Comparison of ENCODE assay signal across 11 cellular contexts in the genomic region with DNA sequence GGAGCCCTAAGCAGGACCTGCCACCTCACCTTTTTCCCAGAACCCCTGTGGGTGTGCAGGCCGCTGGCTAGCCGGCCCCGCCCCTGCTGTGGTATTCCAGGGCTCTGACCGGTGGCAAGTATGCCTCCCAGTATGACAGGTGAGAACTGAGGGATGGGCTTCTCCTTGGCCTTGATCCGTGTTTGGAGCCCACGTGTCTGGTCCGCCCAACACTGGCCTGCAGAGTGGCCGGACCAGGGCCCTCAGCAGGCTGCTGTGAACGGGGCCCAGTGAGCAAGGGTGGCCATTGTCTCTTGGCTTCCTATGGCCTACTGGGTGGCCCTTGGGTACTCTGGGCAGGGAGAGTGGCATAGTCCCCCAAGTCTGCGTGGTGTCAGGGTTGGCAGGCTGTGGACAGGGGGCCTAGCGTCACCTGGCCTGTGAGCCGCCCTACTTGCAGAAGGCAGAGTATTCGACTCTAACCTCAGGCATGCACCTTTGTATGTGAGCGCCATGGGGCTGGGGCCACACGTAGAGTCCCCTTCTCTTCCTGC. TPM values are rescaled to one million over a fixed set of nuclear protein-coding genes. Genes with fewer than 3 reads are reported as not detected.
A peak's percentile ranks its signal among the peaks of the same experiment; 100 is the strongest.
DNase-seq lines count a peak whose midpoint lies in the region; ATAC-seq, FAIRE-seq and TF ChIP-seq lines count a peak whose summit lies in the region.
"Had no signal": no experiment of that assay in that cellular context is flagged by ENCODE, and none has a peak within 500 bp of the region (broad histone marks: within the 10 kb centered on the region; RNA-seq: fewer than 3 reads in every experiment).

No MANE protein-coding gene starts in this region.

- H3K4me3 Mint-ChIP-seq in activated T-cell treated with anti-CD3 and anti-CD28 coated beads, Interleukin-2, amount 50 U/mL, for 24 hours = peak overlapping the region; percentile 82
- H3K4me3 Mint-ChIP-seq in activated T-helper 2 cell treated with anti-CD3 and anti-CD28 coated beads, Interferon-gamma antibody, Interleukin-2, Interleukin-4, amounts not matched to agents 10 μg/mL and 5 μg/mL and 100 μg/mL, durations not matched to agents 14 hours and 24 hours and 36 hours (ENCODE audit: low read depth) = peak overlapping the region; percentile 51

- no peaks in the 10 kb centered on the region; the same call in 1 of the 2 replicates for H4K20me1 ChIP-seq in HepG2 (ENCODE audit: insufficient read depth, low read length)

- H3K4me3 ChIP-seq in HepG2 (replicated peaks in 1 of 3; ENCODE audit: insufficient read depth in 1 of 3, low read depth in 2 of 3, low read length in 3 of 3) (peak overlapping the region in 1 of 3 experiments; percentile 79; a peak in 1 of 6 replicates), tibial artery (peak overlapping the region in 1 of 2 donors; percentile 69)

- H3K9ac ChIP-seq in HepG2 (ENCODE audit: insufficient read depth, low read depth, low read length) = peak overlapping the region; percentile 77; the same call in 1 of the 2 replicates

- no peak overlapping the region for H2AFZ ChIP-seq in HepG2 (ENCODE audit: low read length)

- H3K27me3 Mint-ChIP-seq in activated T-cell treated with anti-CD3 and anti-CD28 coated beads, Interleukin-2, amount 50 U/mL, for 24 hours = no peaks in the 10 kb centered on the region
- no peaks in the 10 kb centered on the region for H3K27me3 Mint-ChIP-seq in activated T-helper 2 cell treated with anti-CD3 and anti-CD28 coated beads, Interferon-gamma antibody, Interleukin-2, Interleukin-4, amounts not matched to agents 10 μg/mL and 5 μg/mL and 100 μg/mL, durations not matched to agents 14 hours and 24 hours and 36 hours (ENCODE audit: low read depth)

- H3K27ac Mint-ChIP-seq in activated T-cell treated with anti-CD3 and anti-CD28 coated beads, Interleukin-2, amount 50 U/mL, for 24 hours = no peak overlapping the region
- H3K27ac Mint-ChIP-seq in activated T-helper 2 cell treated with anti-CD3 and anti-CD28 coated beads, Interferon-gamma antibody, Interleukin-2, Interleukin-4, amounts not matched to agents 10 μg/mL and 5 μg/mL and 100 μg/mL, durations not matched to agents 14 hours and 24 hours and 36 hours = no peak overlapping the region

- no peak for TF ChIP-seq RAD21 in HepG2 (CRISPR knock-in tag; IDR thresholded peaks at IDR 0.05)

- POLR2A ChIA-PET in HepG2 (lab: Yijun Ruan, JAX) = interaction anchor here (4.0 kb wide), 1 partner anchor 10 kb away, joined by 42 read pairs; no protein-coding TSS in a partner anchor

- H3K4me1 Mint-ChIP-seq in activated T-cell treated with anti-CD3 and anti-CD28 coated beads, Interleukin-2, amount 50 U/mL, for 24 hours (ENCODE audit: low read depth) = peaks cover 50% of the 10 kb centered on the region
- H3K4me1 Mint-ChIP-seq in activated T-helper 2 cell treated with anti-CD3 and anti-CD28 coated beads, Interferon-gamma antibody, Interleukin-2, Interleukin-4, amounts not matched to agents 10 μg/mL and 5 μg/mL and 100 μg/mL, durations not matched to agents 14 hours and 24 hours and 36 hours (ENCODE audit: low read depth) = peaks cover 29% of the 10 kb centered on the region

- no peak for ATAC-seq in HepG2

- no peak for FAIRE-seq in HepG2 (lab: Jason Lieb, UNC)
- FAIRE-seq: islet of Langerhans had no signal

- peaks cover 22% of the 10 kb centered on the region for H3K79me2 ChIP-seq in HepG2 (ENCODE audit: insufficient read depth, low read length)

- no peak overlapping the region for H3K27ac ChIP-seq in HepG2 (ENCODE audit: extremely low read length, insufficient read depth, low read length)
- H3K27ac ChIP-seq in tibial artery = peak overlapping the region in 1 of 2 donors; percentile 85

- CTCF ChIA-PET in HepG2 (lab: Yijun Ruan, JAX; ENCODE audit: low intra/inter-chr PET ratio, low total read pairs) = no interaction called here

- in situ Hi-C loops in HepG2 (cut with HindIII; ENCODE audit: extremely low pct_ligation_motif_present, low pct_unique_long_range_greater_than_20kb) = loop anchor here (25.0 kb wide), 1 partner anchor 642 kb away; no protein-coding TSS in a partner anchor

- H3K36me3 ChIP-seq in HepG2 (replicated peaks in 1 of 2; ENCODE audit: control insufficient read depth in 1 of 2, insufficient read depth in 2 of 2, low read length in 2 of 2) = peaks cover 0 to 8% of the 10 kb centered on the region in 2 experiments; a peak in 3 of 5 replicates
- peaks cover 3 to 41% (median 24%) of the 10 kb centered on the region in 3 donors for H3K36me3 ChIP-seq in tibial artery

- DNase-seq in activated T-cell treated with anti-CD3 and anti-CD28 coated beads, Interleukin-2, amount 50 U/mL, for 24 hours = no peak
- no peak for DNase-seq in activated T-cell treated with anti-CD3 and anti-CD28 coated beads, Interleukin-2, amount 50 U/mL, for 48 hours
- DNase-seq in activated T-helper 2 cell treated with anti-CD3 and anti-CD28 coated beads, Interferon-gamma antibody, Interleukin-2, Interleukin-4, amounts not matched to agents 10 μg/mL and 5 μg/mL and 100 μg/mL, durations not matched to agents 14 hours and 24 hours and 36 hours (ENCODE audit: low spot score) = no peak
- DNase-seq in HepG2 (ENCODE audit: low spot score) (no peak), tibial artery (peak; percentile 17 to 62), NK-92 (lab: John Stamatoyannopoulos, UW; ENCODE audit: unreplicated experiment) (no peak), 8988T (no peak), NCI-H128 (lab: John Stamatoyannopoulos, UW; ENCODE audit: unreplicated experiment) (no peak)
- DNase-seq: cortex of kidney, NCI-H1105 had no signal

- H3K9me3 ChIP-seq in HepG2 (ENCODE audit: low read length) (no peaks in the 10 kb centered on the region), tibial artery (no peaks in the 10 kb centered on the region)

- WGBS in HepG2 (ENCODE audit: low lambda C conversion rate) = 96% methylated on average over 8 of the region's 15 CpGs

- no peak for TF ChIP-seq EP300 in HepG2 (IDR thresholded peaks at IDR 0.05; ENCODE audit: low read depth in 2 of 2, low read length in 2 of 2)
- no peak for TF ChIP-seq EP300 in HepG2 (CRISPR knock-in tag; IDR thresholded peaks at IDR 0.05; ENCODE audit: borderline replicate concordance)

- peak overlapping the region; percentile 90 for H3K4me2 ChIP-seq in HepG2 (ENCODE audit: low read depth, low read length)

- no peak for TF ChIP-seq POLR2A in HepG2 (IDR thresholded peaks at IDR 0.05; ENCODE audit: insufficient read depth in 1 of 2, low read depth in 2 of 2, low read length in 2 of 2)

- intact Hi-C loops in activated T-helper 2 cell treated with anti-CD3 and anti-CD28 coated beads, Interferon-gamma antibody, Interleukin-2, Interleukin-4, amounts not matched to agents 10 μg/mL and 5 μg/mL and 100 μg/mL, durations not matched to agents 14 hours and 24 hours and 36 hours (cut with micrococcal nuclease) = loop anchor here (10.0 kb wide), 1 partner anchor 585 kb away; a partner anchor contains a TSS
- intact Hi-C loops in HepG2 (cut with micrococcal nuclease; ENCODE audit: unreplicated experiment) (no loop called here), tibial artery (cut with DNase I; ENCODE audit: low total_unique reads) (loop anchor here (10.0 kb wide), 2 partner anchors 135 to 335 kb away; a partner anchor contains a TSS)

- H3K36me3 Mint-ChIP-seq in activated T-cell treated with anti-CD3 and anti-CD28 coated beads, Interleukin-2, amount 50 U/mL, for 24 hours (ENCODE audit: low read depth) = peaks cover 45% of the 10 kb centered on the region
- peaks cover 9% of the 10 kb centered on the region for H3K36me3 Mint-ChIP-seq in activated T-helper 2 cell treated with anti-CD3 and anti-CD28 coated beads, Interferon-gamma antibody, Interleukin-2, Interleukin-4, amounts not matched to agents 10 μg/mL and 5 μg/mL and 100 μg/mL, durations not matched to agents 14 hours and 24 hours and 36 hours (ENCODE audit: low read depth)

- H3K27me3 ChIP-seq in HepG2 (ENCODE audit: control insufficient read depth in 1 of 2, insufficient read depth in 2 of 2, low read length in 2 of 2) = no peaks in the 10 kb centered on the region; a peak in 1 of 5 replicates
- no peaks in the 10 kb centered on the region for H3K27me3 ChIP-seq in tibial artery

- H3K4me1 ChIP-seq in HepG2 (ENCODE audit: insufficient read depth, low read length) (peaks cover 40% of the 10 kb centered on the region), tibial artery (peaks cover 5 to 59% (median 44%) of the 10 kb centered on the region in 4 donors)

- TF ChIP-seq CTCF in HepG2 (CRISPR knock-in tag; IDR thresholded peaks at IDR 0.05) = no peak
- no peak for TF ChIP-seq CTCF in tibial artery (IDR thresholded peaks at IDR 0.05)

- H3K9me3 Mint-ChIP-seq in activated T-cell treated with anti-CD3 and anti-CD28 coated beads, Interleukin-2, amount 50 U/mL, for 24 hours = no peaks in the 10 kb centered on the region
- H3K9me3 Mint-ChIP-seq in activated T-helper 2 cell treated with anti-CD3 and anti-CD28 coated beads, Interferon-gamma antibody, Interleukin-2, Interleukin-4, amounts not matched to agents 10 μg/mL and 5 μg/mL and 100 μg/mL, durations not matched to agents 14 hours and 24 hours and 36 hours = no peaks in the 10 kb centered on the region

- no TSS peak for BruUV-seq in HepG2 (replicated peaks; lab: Mats Ljungman, UMichigan)

RNA-seq across cellular contexts. Expression of a gene that starts 1.8 kb away (rescaled TPM):
- total RNA-seq in activated T-helper 2 cell treated with anti-CD3 and anti-CD28 coated beads, Interferon-gamma antibody, Interleukin-2, Interleukin-4, amounts not matched to agents 10 μg/mL and 5 μg/mL and 100 μg/mL, durations not matched to agents 14 hours and 24 hours and 36 hours = 67.3 and 71.3 TPM in 2 replicates
- total RNA-seq in HepG2 (2016; rRNA removed; fragmentation: Illumina TruSeq; extraction: Trizol) = 13.0 and 27.6 TPM in 2 replicates
- 21.9 and 24.8 TPM in 2 replicates for total RNA-seq in HepG2 (2016; cell fraction: cytosol; rRNA removed; fragmentation: Illumina TruSeq; extraction: Trizol; ENCODE audit: low read depth)
- 12.9 and 23.2 TPM in 2 replicates for total RNA-seq in HepG2 (2016; cell fraction: insoluble cytoplasmic fraction; rRNA removed; fragmentation: Illumina TruSeq; extraction: Trizol)
- total RNA-seq in HepG2 (2016; cell fraction: membrane; rRNA removed; fragmentation: Illumina TruSeq; extraction: Trizol) = 50.1 and 53.8 TPM in 2 replicates
- 17.5 and 21.9 TPM in 2 replicates for total RNA-seq in HepG2 (2016; cell fraction: nucleus; rRNA removed; fragmentation: Illumina TruSeq; extraction: Trizol)
- polyA plus RNA-seq in HepG2 (2011; rRNA removed) = 18.0 and 28.8 TPM in 2 replicates
- polyA plus RNA-seq in HepG2 (2011; cell fraction: cytosol; rRNA removed) = 20.3 and 26.3 TPM in 2 replicates
- 94.3 and 114 TPM in 2 replicates for polyA plus RNA-seq in HepG2 (2011; cell fraction: nucleus; rRNA removed)
- polyA plus RNA-seq in HepG2 (2012) = 37.2 and 56.3 TPM in 2 replicates
- 43.4 and 46.1 TPM in 2 replicates for polyA plus RNA-seq in HepG2 (2016; cell fraction: cytosol; fragmentation: Illumina TruSeq; extraction: Trizol; ENCODE audit: low read depth)
- 40.1 and 49.6 TPM in 2 replicates for polyA plus RNA-seq in HepG2 (2016; cell fraction: insoluble cytoplasmic fraction; fragmentation: Illumina TruSeq; extraction: Trizol; ENCODE audit: low read depth)
- polyA plus RNA-seq in HepG2 (2016; cell fraction: membrane; fragmentation: Illumina TruSeq; extraction: Trizol; ENCODE audit: low read depth) = 85.0 and 102 TPM in 2 replicates
- polyA plus RNA-seq in HepG2 (2016; cell fraction: nucleus; fragmentation: Illumina TruSeq; extraction: Trizol; ENCODE audit: insufficient read depth, low read depth) = 57.9 and 59.3 TPM in 2 replicates
- polyA minus RNA-seq in HepG2 (2011; rRNA and poly(A)+ RNA removed; ENCODE audit: low replicate concordance) = 15.3 and 64.5 TPM in 2 replicates
- 55.0 and 57.6 TPM in 2 replicates for polyA minus RNA-seq in HepG2 (2011; cell fraction: cytosol; rRNA and poly(A)+ RNA removed)
- 18.6 and 21.0 TPM in 2 replicates for polyA minus RNA-seq in HepG2 (2011; cell fraction: nucleus; rRNA and poly(A)+ RNA removed)

RNA-seq across cellular contexts. Expression of a gene that starts 9.9 kb away (rescaled TPM):
- total RNA-seq in activated T-helper 2 cell treated with anti-CD3 and anti-CD28 coated beads, Interferon-gamma antibody, Interleukin-2, Interleukin-4, amounts not matched to agents 10 μg/mL and 5 μg/mL and 100 μg/mL, durations not matched to agents 14 hours and 24 hours and 36 hours = 4.8 and 6.5 TPM in 2 replicates
- 2.5 and 5.2 TPM in 2 replicates for total RNA-seq in HepG2 (2016; rRNA removed; fragmentation: Illumina TruSeq; extraction: Trizol)
- total RNA-seq in HepG2 (2016; cell fraction: cytosol; rRNA removed; fragmentation: Illumina TruSeq; extraction: Trizol; ENCODE audit: low read depth) = 4.5 and 4.9 TPM in 2 replicates
- total RNA-seq in HepG2 (2016; cell fraction: insoluble cytoplasmic fraction; rRNA removed; fragmentation: Illumina TruSeq; extraction: Trizol) = 2.9 and 5.6 TPM in 2 replicates
- total RNA-seq in HepG2 (2016; cell fraction: membrane; rRNA removed; fragmentation: Illumina TruSeq; extraction: Trizol) = 6.2 and 6.3 TPM in 2 replicates
- 7.1 TPM in 2 replicates for total RNA-seq in HepG2 (2016; cell fraction: nucleus; rRNA removed; fragmentation: Illumina TruSeq; extraction: Trizol)
- polyA plus RNA-seq in HepG2 (2011; rRNA removed) = 6.7 and 8.6 TPM in 2 replicates
- polyA plus RNA-seq in HepG2 (2011; cell fraction: cytosol; rRNA removed) = 3.4 and 4.1 TPM in 2 replicates
- polyA plus RNA-seq in HepG2 (2011; cell fraction: nucleus; rRNA removed) = 6.6 and 6.7 TPM in 2 replicates
- 5.4 and 6.8 TPM in 2 replicates for polyA plus RNA-seq in HepG2 (2012)
- 4.9 and 6.2 TPM in 2 replicates for polyA plus RNA-seq in HepG2 (2016; cell fraction: cytosol; fragmentation: Illumina TruSeq; extraction: Trizol; ENCODE audit: low read depth)
- 3.9 and 4.1 TPM in 2 replicates for polyA plus RNA-seq in HepG2 (2016; cell fraction: insoluble cytoplasmic fraction; fragmentation: Illumina TruSeq; extraction: Trizol; ENCODE audit: low read depth)
- 5.5 and 7.1 TPM in 2 replicates for polyA plus RNA-seq in HepG2 (2016; cell fraction: membrane; fragmentation: Illumina TruSeq; extraction: Trizol; ENCODE audit: low read depth)
- 11.1 and 15.5 TPM in 2 replicates for polyA plus RNA-seq in HepG2 (2016; cell fraction: nucleus; fragmentation: Illumina TruSeq; extraction: Trizol; ENCODE audit: insufficient read depth, low read depth)
- polyA minus RNA-seq in HepG2 (2011; rRNA and poly(A)+ RNA removed; ENCODE audit: low replicate concordance) = 2.8 and 4.2 TPM in 2 replicates
- polyA minus RNA-seq in HepG2 (2011; cell fraction: cytosol; rRNA and poly(A)+ RNA removed) = 1.7 and 2.2 TPM in 2 replicates
- 11.5 and 12.3 TPM in 2 replicates for polyA minus RNA-seq in HepG2 (2011; cell fraction: nucleus; rRNA and poly(A)+ RNA removed)

RNA-seq across cellular contexts. Expression of a gene that starts 12.3 kb away (rescaled TPM):
- 23.7 and 25.1 TPM in 2 replicates for total RNA-seq in activated T-helper 2 cell treated with anti-CD3 and anti-CD28 coated beads, Interferon-gamma antibody, Interleukin-2, Interleukin-4, amounts not matched to agents 10 μg/mL and 5 μg/mL and 100 μg/mL, durations not matched to agents 14 hours and 24 hours and 36 hours
- 7.3 and 11.7 TPM in 2 replicates for total RNA-seq in HepG2 (2016; rRNA removed; fragmentation: Illumina TruSeq; extraction: Trizol)
- total RNA-seq in HepG2 (2016; cell fraction: cytosol; rRNA removed; fragmentation: Illumina TruSeq; extraction: Trizol; ENCODE audit: low read depth) = 9.7 and 12.6 TPM in 2 replicates
- 8.8 and 12.4 TPM in 2 replicates for total RNA-seq in HepG2 (2016; cell fraction: insoluble cytoplasmic fraction; rRNA removed; fragmentation: Illumina TruSeq; extraction: Trizol)
- total RNA-seq in HepG2 (2016; cell fraction: membrane; rRNA removed; fragmentation: Illumina TruSeq; extraction: Trizol) = 10.6 and 11.9 TPM in 2 replicates
- 23.2 and 30.1 TPM in 2 replicates for total RNA-seq in HepG2 (2016; cell fraction: nucleus; rRNA removed; fragmentation: Illumina TruSeq; extraction: Trizol)
- polyA plus RNA-seq in HepG2 (2011; rRNA removed) = 18.8 and 20.5 TPM in 2 replicates
- polyA plus RNA-seq in HepG2 (2011; cell fraction: cytosol; rRNA removed) = 11.7 and 12.1 TPM in 2 replicates
- polyA plus RNA-seq in HepG2 (2011; cell fraction: nucleus; rRNA removed) = 55.1 and 66.4 TPM in 2 replicates
- 8.0 and 8.9 TPM in 2 replicates for polyA plus RNA-seq in HepG2 (2012)
- polyA plus RNA-seq in HepG2 (2016; cell fraction: cytosol; fragmentation: Illumina TruSeq; extraction: Trizol; ENCODE audit: low read depth) = 2.6 and 3.4 TPM in 2 replicates
- polyA plus RNA-seq in HepG2 (2016; cell fraction: insoluble cytoplasmic fraction; fragmentation: Illumina TruSeq; extraction: Trizol; ENCODE audit: low read depth) = 7.8 and 8.8 TPM in 2 replicates
- 4.9 and 6.3 TPM in 2 replicates for polyA plus RNA-seq in HepG2 (2016; cell fraction: membrane; fragmentation: Illumina TruSeq; extraction: Trizol; ENCODE audit: low read depth)
- 30.4 and 35.4 TPM in 2 replicates for polyA plus RNA-seq in HepG2 (2016; cell fraction: nucleus; fragmentation: Illumina TruSeq; extraction: Trizol; ENCODE audit: insufficient read depth, low read depth)
- polyA minus RNA-seq in HepG2 (2011; rRNA and poly(A)+ RNA removed; ENCODE audit: low replicate concordance) = 41.3 and 43.1 TPM in 2 replicates
- polyA minus RNA-seq in HepG2 (2011; cell fraction: cytosol; rRNA and poly(A)+ RNA removed) = 6.0 and 6.9 TPM in 2 replicates
- 52.8 and 56.1 TPM in 2 replicates for polyA minus RNA-seq in HepG2 (2011; cell fraction: nucleus; rRNA and poly(A)+ RNA removed)

RNA-seq across cellular contexts. Expression of a gene that starts 16.5 kb away (rescaled TPM):
- total RNA-seq in activated T-helper 2 cell treated with anti-CD3 and anti-CD28 coated beads, Interferon-gamma antibody, Interleukin-2, Interleukin-4, amounts not matched to agents 10 μg/mL and 5 μg/mL and 100 μg/mL, durations not matched to agents 14 hours and 24 hours and 36 hours = 49.6 and 51.1 TPM in 2 replicates
- 16.5 and 32.4 TPM in 2 replicates for total RNA-seq in HepG2 (2016; rRNA removed; fragmentation: Illumina TruSeq; extraction: Trizol)
- total RNA-seq in HepG2 (2016; cell fraction: cytosol; rRNA removed; fragmentation: Illumina TruSeq; extraction: Trizol; ENCODE audit: low read depth) = 18.3 and 20.3 TPM in 2 replicates
- total RNA-seq in HepG2 (2016; cell fraction: insoluble cytoplasmic fraction; rRNA removed; fragmentation: Illumina TruSeq; extraction: Trizol) = 16.1 and 35.0 TPM in 2 replicates
- total RNA-seq in HepG2 (2016; cell fraction: membrane; rRNA removed; fragmentation: Illumina TruSeq; extraction: Trizol) = 28.2 and 28.4 TPM in 2 replicates
- total RNA-seq in HepG2 (2016; cell fraction: nucleus; rRNA removed; fragmentation: Illumina TruSeq; extraction: Trizol) = 26.3 and 36.2 TPM in 2 replicates
- 27.6 and 40.7 TPM in 2 replicates for polyA plus RNA-seq in HepG2 (2011; rRNA removed)
- 15.8 and 24.7 TPM in 2 replicates for polyA plus RNA-seq in HepG2 (2011; cell fraction: cytosol; rRNA removed)
- polyA plus RNA-seq in HepG2 (2011; cell fraction: nucleus; rRNA removed) = 157 and 173 TPM in 2 replicates
- polyA plus RNA-seq in HepG2 (2012) = 24.4 and 27.6 TPM in 2 replicates
- polyA plus RNA-seq in HepG2 (2016; cell fraction: cytosol; fragmentation: Illumina TruSeq; extraction: Trizol; ENCODE audit: low read depth) = 9.1 and 9.4 TPM in 2 replicates
- polyA plus RNA-seq in HepG2 (2016; cell fraction: insoluble cytoplasmic fraction; fragmentation: Illumina TruSeq; extraction: Trizol; ENCODE audit: low read depth) = 17.4 and 18.2 TPM in 2 replicates
- polyA plus RNA-seq in HepG2 (2016; cell fraction: membrane; fragmentation: Illumina TruSeq; extraction: Trizol; ENCODE audit: low read depth) = 15.5 and 17.2 TPM in 2 replicates
- 59.4 and 61.4 TPM in 2 replicates for polyA plus RNA-seq in HepG2 (2016; cell fraction: nucleus; fragmentation: Illumina TruSeq; extraction: Trizol; ENCODE audit: insufficient read depth, low read depth)
- polyA minus RNA-seq in HepG2 (2011; rRNA and poly(A)+ RNA removed; ENCODE audit: low replicate concordance) = 11.2 and 33.8 TPM in 2 replicates
- 10.8 TPM in 2 replicates for polyA minus RNA-seq in HepG2 (2011; cell fraction: cytosol; rRNA and poly(A)+ RNA removed)
- polyA minus RNA-seq in HepG2 (2011; cell fraction: nucleus; rRNA and poly(A)+ RNA removed) = 50.0 and 57.6 TPM in 2 replicates

RNA-seq across cellular contexts. Expression of a gene that starts 55.2 kb away (rescaled TPM):
- total RNA-seq in activated T-helper 2 cell treated with anti-CD3 and anti-CD28 coated beads, Interferon-gamma antibody, Interleukin-2, Interleukin-4, amounts not matched to agents 10 μg/mL and 5 μg/mL and 100 μg/mL, durations not matched to agents 14 hours and 24 hours and 36 hours = 24.9 and 27.4 TPM in 2 replicates
- 21.6 and 27.1 TPM in 2 replicates for total RNA-seq in HepG2 (2016; rRNA removed; fragmentation: Illumina TruSeq; extraction: Trizol)
- 10.2 and 10.8 TPM in 2 replicates for total RNA-seq in HepG2 (2016; cell fraction: cytosol; rRNA removed; fragmentation: Illumina TruSeq; extraction: Trizol; ENCODE audit: low read depth)
- total RNA-seq in HepG2 (2016; cell fraction: insoluble cytoplasmic fraction; rRNA removed; fragmentation: Illumina TruSeq; extraction: Trizol) = 21.3 and 26.9 TPM in 2 replicates
- 25.5 and 33.7 TPM in 2 replicates for total RNA-seq in HepG2 (2016; cell fraction: membrane; rRNA removed; fragmentation: Illumina TruSeq; extraction: Trizol)
- 19.4 and 20.1 TPM in 2 replicates for total RNA-seq in HepG2 (2016; cell fraction: nucleus; rRNA removed; fragmentation: Illumina TruSeq; extraction: Trizol)
- 44.2 and 60.8 TPM in 2 replicates for polyA plus RNA-seq in HepG2 (2011; rRNA removed)
- 37.9 and 80.2 TPM in 2 replicates for polyA plus RNA-seq in HepG2 (2011; cell fraction: cytosol; rRNA removed)
- polyA plus RNA-seq in HepG2 (2011; cell fraction: nucleus; rRNA removed) = 150 and 165 TPM in 2 replicates
- 34.0 and 39.9 TPM in 2 replicates for polyA plus RNA-seq in HepG2 (2012)
- polyA plus RNA-seq in HepG2 (2016; cell fraction: cytosol; fragmentation: Illumina TruSeq; extraction: Trizol; ENCODE audit: low read depth) = 6.5 and 7.6 TPM in 2 replicates
- polyA plus RNA-seq in HepG2 (2016; cell fraction: insoluble cytoplasmic fraction; fragmentation: Illumina TruSeq; extraction: Trizol; ENCODE audit: low read depth) = 14.4 and 15.8 TPM in 2 replicates
- 17.8 and 17.9 TPM in 2 replicates for polyA plus RNA-seq in HepG2 (2016; cell fraction: membrane; fragmentation: Illumina TruSeq; extraction: Trizol; ENCODE audit: low read depth)
- polyA plus RNA-seq in HepG2 (2016; cell fraction: nucleus; fragmentation: Illumina TruSeq; extraction: Trizol; ENCODE audit: insufficient read depth, low read depth) = 29.6 and 37.8 TPM in 2 replicates
- 0.14 and 219 TPM in 2 replicates for polyA minus RNA-seq in HepG2 (2011; rRNA and poly(A)+ RNA removed; ENCODE audit: low replicate concordance)
- polyA minus RNA-seq in HepG2 (2011; cell fraction: cytosol; rRNA and poly(A)+ RNA removed) = 44.3 and 46.7 TPM in 2 replicates
- polyA minus RNA-seq in HepG2 (2011; cell fraction: nucleus; rRNA and poly(A)+ RNA removed) = 30.9 and 33.3 TPM in 2 replicates

Comparison
In these comparisons a context has a peak if more than half of its experiments do, and no peak if none do; other contexts are left out.
1. DNase-seq: peak in tibial artery (2 of 2); none in activated T-cell treated with anti-CD3 and anti-CD28 coated beads, Interleukin-2, amount 50 U/mL, for 24 hours (single experiment), activated T-cell treated with anti-CD3 and anti-CD28 coated beads, Interleukin-2, amount 50 U/mL, for 48 hours (0 of 2), activated T-helper 2 cell treated with anti-CD3 and anti-CD28 coated beads, Interferon-gamma antibody, Interleukin-2, Interleukin-4, amounts not matched to agents 10 μg/mL and 5 μg/mL and 100 μg/mL, durations not matched to agents 14 hours and 24 hours and 36 hours (single experiment), HepG2 (single experiment), NK-92 (single experiment), 8988T (single experiment) and NCI-H128 (single experiment).